8 cellular contexts compared by ENCODE assay signal in genomic region chr15:44853304-44853950, GRCh38.
DNase-seq lines count a peak whose midpoint lies in the region; ATAC-seq and TF ChIP-seq lines count a peak whose summit lies in the region.
"Not testable (repeated sequence)": the region's sequence is repeated elsewhere in the genome, so short reads cannot be mapped to it uniquely, and the experiment has no call there.

No MANE protein-coding gene starts in this region.

- TF ChIP-seq CTCF in parathyroid adenoma (IDR thresholded peaks at IDR 0.05) (peak; percentile 69), thoracic aorta (IDR thresholded peaks at IDR 0.05) (peak; percentile 73)

- H3K4me3 ChIP-seq in HAP-1; parathyroid adenoma (ENCODE audit: low read depth, low read length): not testable (repeated sequence)
- peak overlapping the region; percentile 35 for H3K4me3 ChIP-seq in thoracic aorta

- not testable (repeated sequence) for H3K9me3 ChIP-seq in HAP-1; parathyroid adenoma (ENCODE audit: control insufficient read depth, low read length); thoracic aorta

- not testable (repeated sequence) for H3K4me1 ChIP-seq in HAP-1; parathyroid adenoma; thoracic aorta (ENCODE audit: control insufficient read depth in 1 of 2, low read depth in 2 of 2)

- H3K36me3 ChIP-seq in HAP-1 (replicated peaks); parathyroid adenoma (ENCODE audit: control insufficient read depth, insufficient read depth, low read length); thoracic aorta: not testable (repeated sequence)

- not testable (repeated sequence) for H3K27ac ChIP-seq in parathyroid adenoma, thoracic aorta

- not testable (repeated sequence) for H3K27me3 ChIP-seq in HAP-1 (ENCODE audit: low read depth); parathyroid adenoma (ENCODE audit: control insufficient read depth, insufficient read depth, low read length); thoracic aorta (replicated peaks; ENCODE audit: insufficient read depth)

- not testable (repeated sequence) for H3K9ac ChIP-seq in parathyroid adenoma

- not testable (repeated sequence) for H3K79me2 ChIP-seq in parathyroid adenoma

- H3K4me2 ChIP-seq in parathyroid adenoma (ENCODE audit: low read length) = not testable (repeated sequence)

- not testable (repeated sequence) for ATAC-seq in thoracic aorta (ENCODE audit: insufficient number of reproducible peaks, low FRiP score, low read depth)

- H2AFZ ChIP-seq in parathyroid adenoma = not testable (repeated sequence)

- DNase-seq in ELF-1 (ENCODE audit: low read depth, low spot score) (peak; percentile 42), HAP-1 (ENCODE audit: low spot score in 2 of 2) (peak; percentile 30 to 75), NCI-H1417 (lab: John Stamatoyannopoulos, UW) (peak; percentile 3 to 77 (median 53)), SKM-1 treated with dmso at 0.1 percent for 144 hours (lab: John Stamatoyannopoulos, UW; ENCODE audit: unreplicated experiment) (peak; percentile 50), germinal center (ENCODE audit: low spot score) (peak; percentile 46), thoracic aorta (ENCODE audit: low spot score) (peak; percentile 8)
- DNase-seq in activated effector memory CD4-positive, alpha-beta T cell treated with anti-CD3 and anti-CD28 coated beads, Interleukin-2, amount 50 U/mL, for 16 hours = peak; percentile 89

- in situ Hi-C loops in HAP-1 (cut with MboI; ENCODE audit: low sequenced_read_pairs) = not testable (repeated sequence)

Comparison
In these comparisons a context has a peak if more than half of its experiments do, and no peak if none do; other contexts are left out.
1. DNase-seq: peak in every context shown above with its lines; median percentile 89 in activated effector memory CD4-positive, alpha-beta T cell treated with anti-CD3 and anti-CD28 coated beads, Interleukin-2, amount 50 U/mL, for 16 hours; 53 in NCI-H1417; 52 in HAP-1; 50 in SKM-1 treated with dmso at 0.1 percent for 144 hours; 46 in germinal center; 42 in ELF-1; 8 in thoracic aorta.